ENCODE assay signal across 2 cellular contexts in genomic region chr17:15289285-15290185, GRCh38.
TF ChIP-seq lines count a peak whose summit lies in the region.

No MANE protein-coding gene starts in this region.

TF ChIP-seq in SK-N-SH, 30 proteins besides CTCF, POLR2A, EP300 and RAD21:
- TF ChIP-seq EZH2phosphoT487 (IDR thresholded peaks at IDR 0.05; ENCODE audit: borderline replicate concordance, low read depth) (no peak), RCOR1 (IDR thresholded peaks at IDR 0.05; ENCODE audit: low read length) (no peak), NFIC (IDR thresholded peaks at IDR 0.05; ENCODE audit: borderline replicate concordance) (0 out of 2 replicates have a peak, but pooled peaks have one; percentile 14), MXI1 (IDR thresholded peaks at IDR 0.05; ENCODE audit: low read depth, low read length) (no peak), ZBTB33 (IDR thresholded peaks at IDR 0.05; ENCODE audit: borderline replicate concordance, low read depth) (no peak), GATA2 (CRISPR knock-in tag; IDR thresholded peaks at IDR 0.05) (peak; percentile 26; the same call in 1 of the 2 replicates)

TF ChIP-seq in SK-N-SH treated with all-trans-retinoic acid at 6 μM for 48 hours, 23 proteins besides CTCF, POLR2A, EP300 and RAD21:
- TF ChIP-seq ZNF8 (CRISPR knock-in tag; IDR thresholded peaks at IDR 0.05) (no peak), CSDC2 (CRISPR knock-in tag; IDR thresholded peaks at IDR 0.05) (no peak), SNAI2 (CRISPR knock-in tag; IDR thresholded peaks at IDR 0.05) (no peak), ZFP30 (CRISPR knock-in tag; IDR thresholded peaks at IDR 0.05) (no peak), ISL1 (CRISPR knock-in tag; IDR thresholded peaks at IDR 0.05) (no peak), RARB (CRISPR knock-in tag; IDR thresholded peaks at IDR 0.05) (no peak), OSR1 (CRISPR knock-in tag; IDR thresholded peaks at IDR 0.05) (no peak), BACH2 (CRISPR knock-in tag; IDR thresholded peaks at IDR 0.05; ENCODE audit: borderline replicate concordance) (no peak), PATZ1 (CRISPR knock-in tag; IDR thresholded peaks at IDR 0.05; ENCODE audit: borderline replicate concordance) (no peak), ZNF565 (CRISPR knock-in tag; conservative IDR thresholded peaks at IDR 0.05; ENCODE audit: low read depth) (no peak), CREB5 (CRISPR knock-in tag; IDR thresholded peaks at IDR 0.05; ENCODE audit: low read depth) (no peak), TSHZ2 (CRISPR knock-in tag; IDR thresholded peaks at IDR 0.05) (no peak), POU6F1 (CRISPR knock-in tag; IDR thresholded peaks at IDR 0.05; ENCODE audit: borderline replicate concordance, low read depth) (no peak)
